1 cellular context compared by ENCODE assay signal in the genomic region with DNA sequence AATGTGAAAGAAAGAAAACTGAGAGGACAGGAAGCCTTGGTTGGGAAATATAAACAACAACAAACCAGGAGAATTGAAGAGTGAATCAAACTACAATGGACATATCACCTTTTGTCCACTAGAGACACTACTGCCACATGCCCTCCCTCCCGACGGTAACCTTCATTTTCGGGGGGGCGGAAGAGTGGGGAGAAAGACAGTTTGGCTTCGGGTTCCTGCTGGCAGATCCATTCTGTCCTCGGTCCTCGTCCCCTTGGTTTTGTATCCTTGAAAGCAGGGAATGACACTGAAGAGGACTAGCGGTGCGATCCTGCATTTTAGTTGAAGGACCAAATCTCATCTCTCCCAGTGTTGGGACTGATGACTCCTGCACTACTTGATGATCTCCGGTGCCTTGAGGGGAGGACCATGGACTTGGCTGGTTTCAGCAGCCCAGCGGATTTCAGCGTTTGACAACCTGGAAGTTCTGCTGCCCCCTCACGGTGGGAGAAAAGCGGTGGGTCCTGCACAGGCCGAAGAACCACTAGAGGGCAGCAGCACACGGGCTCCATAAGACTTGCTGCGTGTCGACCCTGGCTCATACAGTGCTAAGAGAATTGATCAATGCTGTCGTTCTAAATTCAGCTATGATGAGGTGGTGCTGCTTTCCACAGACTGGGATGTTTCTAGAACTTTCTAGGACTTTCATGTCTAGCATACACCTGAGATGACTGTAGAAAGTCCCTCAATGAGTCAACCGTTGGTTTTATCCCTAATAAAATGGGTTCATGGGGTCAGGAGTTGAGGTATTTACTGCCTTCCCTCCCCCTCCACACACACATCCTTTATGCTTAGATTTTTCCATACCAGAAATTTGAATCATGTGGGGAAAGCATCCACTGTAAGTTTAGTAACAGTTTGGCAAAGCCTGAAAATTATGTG.
TF ChIP-seq lines count a peak whose summit lies in the region.

No MANE protein-coding gene starts in this region.

TF ChIP-seq in HepG2, 621 proteins besides CTCF, POLR2A, EP300 and RAD21 (continued from another document and continues in another):
- TF ChIP-seq, protein P1, sequence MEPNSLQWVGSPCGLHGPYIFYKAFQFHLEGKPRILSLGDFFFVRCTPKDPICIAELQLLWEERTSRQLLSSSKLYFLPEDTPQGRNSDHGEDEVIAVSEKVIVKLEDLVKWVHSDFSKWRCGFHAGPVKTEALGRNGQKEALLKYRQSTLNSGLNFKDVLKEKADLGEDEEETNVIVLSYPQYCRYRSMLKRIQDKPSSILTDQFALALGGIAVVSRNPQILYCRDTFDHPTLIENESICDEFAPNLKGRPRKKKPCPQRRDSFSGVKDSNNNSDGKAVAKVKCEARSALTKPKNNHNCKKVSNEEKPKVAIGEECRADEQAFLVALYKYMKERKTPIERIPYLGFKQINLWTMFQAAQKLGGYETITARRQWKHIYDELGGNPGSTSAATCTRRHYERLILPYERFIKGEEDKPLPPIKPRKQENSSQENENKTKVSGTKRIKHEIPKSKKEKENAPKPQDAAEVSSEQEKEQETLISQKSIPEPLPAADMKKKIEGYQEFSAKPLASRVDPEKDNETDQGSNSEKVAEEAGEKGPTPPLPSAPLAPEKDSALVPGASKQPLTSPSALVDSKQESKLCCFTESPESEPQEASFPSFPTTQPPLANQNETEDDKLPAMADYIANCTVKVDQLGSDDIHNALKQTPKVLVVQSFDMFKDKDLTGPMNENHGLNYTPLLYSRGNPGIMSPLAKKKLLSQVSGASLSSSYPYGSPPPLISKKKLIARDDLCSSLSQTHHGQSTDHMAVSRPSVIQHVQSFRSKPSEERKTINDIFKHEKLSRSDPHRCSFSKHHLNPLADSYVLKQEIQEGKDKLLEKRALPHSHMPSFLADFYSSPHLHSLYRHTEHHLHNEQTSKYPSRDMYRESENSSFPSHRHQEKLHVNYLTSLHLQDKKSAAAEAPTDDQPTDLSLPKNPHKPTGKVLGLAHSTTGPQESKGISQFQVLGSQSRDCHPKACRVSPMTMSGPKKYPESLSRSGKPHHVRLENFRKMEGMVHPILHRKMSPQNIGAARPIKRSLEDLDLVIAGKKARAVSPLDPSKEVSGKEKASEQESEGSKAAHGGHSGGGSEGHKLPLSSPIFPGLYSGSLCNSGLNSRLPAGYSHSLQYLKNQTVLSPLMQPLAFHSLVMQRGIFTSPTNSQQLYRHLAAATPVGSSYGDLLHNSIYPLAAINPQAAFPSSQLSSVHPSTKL (CRISPR knock-in tag; IDR thresholded peaks at IDR 0.05) = peak; percentile 76
- peak; percentile 58; the same call in 1 of the 2 replicates for TF ChIP-seq POGZ (CRISPR knock-in tag; IDR thresholded peaks at IDR 0.05)
- no peak for TF ChIP-seq SMARCE1 (IDR thresholded peaks at IDR 0.05; ENCODE audit: borderline replicate concordance)
- peak; percentile 79 for TF ChIP-seq HDAC2 (CRISPR knock-in tag; IDR thresholded peaks at IDR 0.05)
- TF ChIP-seq, protein P2, sequence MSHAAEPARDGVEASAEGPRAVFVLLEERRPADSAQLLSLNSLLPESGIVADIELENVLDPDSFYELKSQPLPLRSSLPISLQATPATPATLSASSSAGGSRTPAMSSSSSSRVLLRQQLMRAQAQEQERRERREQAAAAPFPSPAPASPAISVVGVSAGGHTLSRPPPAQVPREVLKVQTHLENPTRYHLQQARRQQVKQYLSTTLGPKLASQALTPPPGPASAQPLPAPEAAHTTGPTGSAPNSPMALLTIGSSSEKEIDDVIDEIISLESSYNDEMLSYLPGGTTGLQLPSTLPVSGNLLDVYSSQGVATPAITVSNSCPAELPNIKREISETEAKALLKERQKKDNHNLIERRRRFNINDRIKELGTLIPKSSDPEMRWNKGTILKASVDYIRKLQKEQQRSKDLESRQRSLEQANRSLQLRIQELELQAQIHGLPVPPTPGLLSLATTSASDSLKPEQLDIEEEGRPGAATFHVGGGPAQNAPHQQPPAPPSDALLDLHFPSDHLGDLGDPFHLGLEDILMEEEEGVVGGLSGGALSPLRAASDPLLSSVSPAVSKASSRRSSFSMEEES (CRISPR knock-in tag; IDR thresholded peaks at IDR 0.05) = no peak
- 0 out of 2 replicates have a peak, but pooled peaks have one; percentile 19 for TF ChIP-seq ZNF616 (CRISPR knock-in tag; IDR thresholded peaks at IDR 0.05; ENCODE audit: low read depth)
- peak; percentile 57; the same call in 1 of the 2 replicates for TF ChIP-seq FOXK1 (CRISPR knock-in tag; IDR thresholded peaks at IDR 0.05; ENCODE audit: borderline replicate concordance, low read depth)
- TF ChIP-seq KDM2A (CRISPR knock-in tag; IDR thresholded peaks at IDR 0.05; ENCODE audit: borderline replicate concordance, low read depth) = peak; percentile 95
- peak; percentile 92; the same call in 1 of the 2 replicates for TF ChIP-seq CBX5 (CRISPR knock-in tag; IDR thresholded peaks at IDR 0.05; ENCODE audit: borderline replicate concordance)
- TF ChIP-seq AGO2 (optimal IDR thresholded peaks at IDR 0.05; ENCODE audit: low read depth, low read length) = no peak
- TF ChIP-seq DR1 (CRISPR knock-in tag; IDR thresholded peaks at IDR 0.05) = no peak
- TF ChIP-seq, protein P3, sequence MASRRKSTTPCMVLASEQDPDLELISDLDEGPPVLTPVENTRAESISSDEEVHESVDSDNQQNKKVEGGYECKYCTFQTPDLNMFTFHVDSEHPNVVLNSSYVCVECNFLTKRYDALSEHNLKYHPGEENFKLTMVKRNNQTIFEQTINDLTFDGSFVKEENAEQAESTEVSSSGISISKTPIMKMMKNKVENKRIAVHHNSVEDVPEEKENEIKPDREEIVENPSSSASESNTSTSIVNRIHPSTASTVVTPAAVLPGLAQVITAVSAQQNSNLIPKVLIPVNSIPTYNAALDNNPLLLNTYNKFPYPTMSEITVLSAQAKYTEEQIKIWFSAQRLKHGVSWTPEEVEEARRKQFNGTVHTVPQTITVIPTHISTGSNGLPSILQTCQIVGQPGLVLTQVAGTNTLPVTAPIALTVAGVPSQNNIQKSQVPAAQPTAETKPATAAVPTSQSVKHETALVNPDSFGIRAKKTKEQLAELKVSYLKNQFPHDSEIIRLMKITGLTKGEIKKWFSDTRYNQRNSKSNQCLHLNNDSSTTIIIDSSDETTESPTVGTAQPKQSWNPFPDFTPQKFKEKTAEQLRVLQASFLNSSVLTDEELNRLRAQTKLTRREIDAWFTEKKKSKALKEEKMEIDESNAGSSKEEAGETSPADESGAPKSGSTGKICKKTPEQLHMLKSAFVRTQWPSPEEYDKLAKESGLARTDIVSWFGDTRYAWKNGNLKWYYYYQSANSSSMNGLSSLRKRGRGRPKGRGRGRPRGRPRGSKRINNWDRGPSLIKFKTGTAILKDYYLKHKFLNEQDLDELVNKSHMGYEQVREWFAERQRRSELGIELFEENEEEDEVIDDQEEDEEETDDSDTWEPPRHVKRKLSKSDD (CRISPR knock-in tag; IDR thresholded peaks at IDR 0.05; ENCODE audit: low read depth) = 0 out of 2 replicates have a peak, but pooled peaks have one; percentile 58
- TF ChIP-seq, protein P4, sequence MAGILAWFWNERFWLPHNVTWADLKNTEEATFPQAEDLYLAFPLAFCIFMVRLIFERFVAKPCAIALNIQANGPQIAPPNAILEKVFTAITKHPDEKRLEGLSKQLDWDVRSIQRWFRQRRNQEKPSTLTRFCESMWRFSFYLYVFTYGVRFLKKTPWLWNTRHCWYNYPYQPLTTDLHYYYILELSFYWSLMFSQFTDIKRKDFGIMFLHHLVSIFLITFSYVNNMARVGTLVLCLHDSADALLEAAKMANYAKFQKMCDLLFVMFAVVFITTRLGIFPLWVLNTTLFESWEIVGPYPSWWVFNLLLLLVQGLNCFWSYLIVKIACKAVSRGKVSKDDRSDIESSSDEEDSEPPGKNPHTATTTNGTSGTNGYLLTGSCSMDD (CRISPR knock-in tag; IDR thresholded peaks at IDR 0.05) = no peak
- TF ChIP-seq MAFF (IDR thresholded peaks at IDR 0.05; ENCODE audit: low read depth, low read length) = no peak
- TF ChIP-seq ZNF205 (CRISPR knock-in tag; IDR thresholded peaks at IDR 0.05) = 0 out of 2 replicates have a peak, but pooled peaks have one; percentile 64
- TF ChIP-seq, protein P5, sequence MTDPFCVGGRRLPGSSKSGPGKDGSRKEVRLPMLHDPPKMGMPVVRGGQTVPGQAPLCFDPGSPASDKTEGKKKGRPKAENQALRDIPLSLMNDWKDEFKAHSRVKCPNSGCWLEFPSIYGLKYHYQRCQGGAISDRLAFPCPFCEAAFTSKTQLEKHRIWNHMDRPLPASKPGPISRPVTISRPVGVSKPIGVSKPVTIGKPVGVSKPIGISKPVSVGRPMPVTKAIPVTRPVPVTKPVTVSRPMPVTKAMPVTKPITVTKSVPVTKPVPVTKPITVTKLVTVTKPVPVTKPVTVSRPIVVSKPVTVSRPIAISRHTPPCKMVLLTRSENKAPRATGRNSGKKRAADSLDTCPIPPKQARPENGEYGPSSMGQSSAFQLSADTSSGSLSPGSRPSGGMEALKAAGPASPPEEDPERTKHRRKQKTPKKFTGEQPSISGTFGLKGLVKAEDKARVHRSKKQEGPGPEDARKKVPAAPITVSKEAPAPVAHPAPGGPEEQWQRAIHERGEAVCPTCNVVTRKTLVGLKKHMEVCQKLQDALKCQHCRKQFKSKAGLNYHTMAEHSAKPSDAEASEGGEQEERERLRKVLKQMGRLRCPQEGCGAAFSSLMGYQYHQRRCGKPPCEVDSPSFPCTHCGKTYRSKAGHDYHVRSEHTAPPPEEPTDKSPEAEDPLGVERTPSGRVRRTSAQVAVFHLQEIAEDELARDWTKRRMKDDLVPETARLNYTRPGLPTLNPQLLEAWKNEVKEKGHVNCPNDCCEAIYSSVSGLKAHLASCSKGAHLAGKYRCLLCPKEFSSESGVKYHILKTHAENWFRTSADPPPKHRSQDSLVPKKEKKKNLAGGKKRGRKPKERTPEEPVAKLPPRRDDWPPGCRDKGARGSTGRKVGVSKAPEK (CRISPR knock-in tag; IDR thresholded peaks at IDR 0.05; ENCODE audit: borderline replicate concordance) = peak; percentile 71; the same call in 1 of the 2 replicates
- TF ChIP-seq KDM5B (CRISPR knock-in tag; IDR thresholded peaks at IDR 0.05; ENCODE audit: borderline replicate concordance) = peak; percentile 47; the same call in 1 of the 2 replicates
- peak; percentile 47 for TF ChIP-seq CEBPG (CRISPR knock-in tag; IDR thresholded peaks at IDR 0.05)
- TF ChIP-seq, protein P6, sequence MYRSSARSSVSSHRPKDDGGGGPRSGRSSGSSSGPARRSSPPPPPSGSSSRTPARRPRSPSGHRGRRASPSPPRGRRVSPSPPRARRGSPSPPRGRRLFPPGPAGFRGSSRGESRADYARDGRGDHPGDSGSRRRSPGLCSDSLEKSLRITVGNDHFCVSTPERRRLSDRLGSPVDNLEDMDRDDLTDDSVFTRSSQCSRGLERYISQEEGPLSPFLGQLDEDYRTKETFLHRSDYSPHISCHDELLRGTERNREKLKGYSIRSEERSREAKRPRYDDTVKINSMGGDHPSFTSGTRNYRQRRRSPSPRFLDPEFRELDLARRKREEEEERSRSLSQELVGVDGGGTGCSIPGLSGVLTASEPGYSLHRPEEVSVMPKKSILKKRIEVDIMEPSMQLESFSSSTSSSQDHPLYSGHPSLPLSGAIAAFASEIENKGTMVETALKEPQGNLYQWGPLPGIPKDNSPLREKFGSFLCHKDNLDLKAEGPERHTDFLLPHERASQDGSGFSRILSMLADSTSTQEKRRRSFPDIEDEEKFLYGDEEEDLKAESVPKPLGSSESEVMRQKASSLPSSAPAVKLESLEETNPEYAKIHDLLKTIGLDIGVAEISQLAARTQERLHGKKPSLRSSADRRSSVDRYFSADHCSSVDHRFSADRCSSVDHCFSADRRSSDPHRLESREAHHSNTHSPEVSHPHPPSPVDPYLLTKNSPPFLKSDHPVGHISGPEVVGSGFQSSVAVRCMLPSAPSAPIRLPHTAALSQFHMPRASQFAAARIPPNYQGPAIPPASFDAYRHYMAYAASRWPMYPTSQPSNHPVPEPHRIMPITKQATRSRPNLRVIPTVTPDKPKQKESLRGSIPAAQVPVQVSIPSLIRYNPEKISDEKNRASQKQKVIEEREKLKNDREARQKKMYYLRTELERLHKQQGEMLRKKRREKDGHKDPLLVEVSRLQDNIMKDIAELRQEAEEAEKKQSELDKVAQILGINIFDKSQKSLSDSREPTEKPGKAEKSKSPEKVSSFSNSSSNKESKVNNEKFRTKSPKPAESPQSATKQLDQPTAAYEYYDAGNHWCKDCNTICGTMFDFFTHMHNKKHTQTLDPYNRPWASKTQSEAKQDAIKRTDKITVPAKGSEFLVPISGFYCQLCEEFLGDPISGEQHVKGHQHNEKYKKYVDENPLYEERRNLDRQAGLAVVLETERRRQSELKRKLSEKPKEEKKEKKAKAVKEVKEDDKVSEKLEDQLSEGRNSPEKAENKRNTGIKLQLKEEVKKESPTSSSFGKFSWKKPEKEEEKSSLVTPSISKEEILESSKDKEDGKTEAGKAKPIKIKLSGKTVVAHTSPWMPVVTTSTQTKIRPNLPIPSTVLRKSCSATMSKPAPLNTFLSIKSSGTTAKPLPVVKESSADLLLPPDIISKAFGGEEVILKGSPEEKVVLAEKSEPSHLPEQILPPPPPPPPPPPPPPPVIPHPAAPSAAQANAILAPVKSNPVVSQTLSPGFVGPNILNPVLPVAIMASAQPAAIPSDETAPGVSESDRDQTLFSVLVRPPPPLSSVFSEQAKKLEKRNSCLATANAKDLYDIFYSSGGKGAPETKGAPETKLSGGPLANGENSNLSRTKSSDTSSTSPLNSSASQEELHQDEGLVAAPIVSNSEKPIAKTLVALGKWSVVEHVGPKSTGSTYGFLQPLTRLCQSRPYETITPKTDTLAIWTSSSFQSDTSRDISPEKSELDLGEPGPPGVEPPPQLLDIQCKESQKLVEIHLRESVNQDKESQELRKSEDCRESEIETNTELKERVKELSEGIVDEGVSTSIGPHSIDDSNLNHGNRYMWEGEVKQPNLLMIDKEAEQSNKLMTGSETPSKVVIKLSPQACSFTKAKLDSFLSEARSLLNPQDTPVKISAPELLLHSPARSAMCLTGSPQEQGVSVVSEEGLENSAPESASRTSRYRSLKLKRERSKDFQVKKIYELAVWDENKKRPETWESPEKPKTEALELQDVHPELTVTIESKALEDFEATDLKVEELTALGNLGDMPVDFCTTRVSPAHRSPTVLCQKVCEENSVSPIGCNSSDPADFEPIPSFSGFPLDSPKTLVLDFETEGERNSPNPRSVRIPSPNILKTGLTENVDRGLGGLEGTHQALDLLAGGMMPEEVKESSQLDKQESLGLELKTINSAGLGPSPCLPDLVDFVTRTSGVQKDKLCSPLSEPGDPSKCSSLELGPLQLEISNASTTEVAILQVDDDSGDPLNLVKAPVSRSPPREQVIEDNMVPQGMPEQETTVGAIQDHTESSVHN (CRISPR knock-in tag; IDR thresholded peaks at IDR 0.05) = no peak
- TF ChIP-seq, protein P7, sequence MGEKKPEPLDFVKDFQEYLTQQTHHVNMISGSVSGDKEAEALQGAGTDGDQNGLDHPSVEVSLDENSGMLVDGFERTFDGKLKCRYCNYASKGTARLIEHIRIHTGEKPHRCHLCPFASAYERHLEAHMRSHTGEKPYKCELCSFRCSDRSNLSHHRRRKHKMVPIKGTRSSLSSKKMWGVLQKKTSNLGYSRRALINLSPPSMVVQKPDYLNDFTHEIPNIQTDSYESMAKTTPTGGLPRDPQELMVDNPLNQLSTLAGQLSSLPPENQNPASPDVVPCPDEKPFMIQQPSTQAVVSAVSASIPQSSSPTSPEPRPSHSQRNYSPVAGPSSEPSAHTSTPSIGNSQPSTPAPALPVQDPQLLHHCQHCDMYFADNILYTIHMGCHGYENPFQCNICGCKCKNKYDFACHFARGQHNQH (CRISPR knock-in tag; IDR thresholded peaks at IDR 0.05) = peak; percentile 90
